In genomic region chr5:176538505-176538806, GRCh38 we compare ENCODE assay signal across 8 cellular contexts. TPM values are rescaled to one million over a fixed set of nuclear protein-coding genes. Genes with fewer than 3 reads are reported as not detected.
DNase-seq lines count a peak whose midpoint lies in the region; ATAC-seq, FAIRE-seq and TF ChIP-seq lines count a peak whose summit lies in the region.

No MANE protein-coding gene starts in this region.

- no peak overlapping the region for H3K4me3 ChIP-seq in thymus (ENCODE audit: low read length)

- no peak for ATAC-seq in activated T-cell treated with anti-CD3 and anti-CD28 coated beads, Interleukin-2, amount 50 U/mL, for 4 hours
- ATAC-seq in HG03378 (IDR thresholded peaks at IDR 0.05; ENCODE audit: unreplicated experiment) (no peak), GM18505 (IDR thresholded peaks at IDR 0.05; ENCODE audit: unreplicated experiment) (no peak)

- no peaks in the 10 kb centered on the region for H3K9me3 ChIP-seq in thymus (ENCODE audit: control insufficient read depth)

- H3K27me3 ChIP-seq in layer of hippocampus (ENCODE audit: control insufficient read depth, insufficient read depth, low read length) (no peaks in the 10 kb centered on the region), thymus (ENCODE audit: control insufficient read depth, insufficient read depth) (no peaks in the 10 kb centered on the region)

- H3K27ac ChIP-seq in layer of hippocampus (ENCODE audit: low read depth, low read length) (peak overlapping the region; percentile 72), thymus (ENCODE audit: low read depth) (peak overlapping the region; percentile 82)

- H3K36me3 ChIP-seq in thymus (ENCODE audit: control insufficient read depth, insufficient read depth), result peaks cover 3% of the 10 kb centered on the region

- peaks cover 64% of the 10 kb centered on the region for H3K4me1 Mint-ChIP-seq in activated T-cell treated with anti-CD3 and anti-CD28 coated beads, Interleukin-2, amount 50 U/mL, for 4 hours (ENCODE audit: low read depth)
- H3K4me1 Mint-ChIP-seq in activated T-helper 1 cell treated with anti-CD3 and anti-CD28 coated beads, Interleukin-12 subunit alpha, Interleukin-12 subunit beta, Interleukin-2, Interleukin-4 antibody, amounts not matched to agents 30 ng/mL and 10 ng/mL and 1 ng/mL, durations not matched to agents 14 hours and 24 hours and 36 hours (ENCODE audit: low read depth), result peaks cover 67% of the 10 kb centered on the region

- no peaks in the 10 kb centered on the region for H3K36me3 Mint-ChIP-seq in activated T-cell treated with anti-CD3 and anti-CD28 coated beads, Interleukin-2, amount 50 U/mL, for 4 hours (ENCODE audit: insufficient read depth)
- peaks cover 6% of the 10 kb centered on the region for H3K36me3 Mint-ChIP-seq in activated T-helper 1 cell treated with anti-CD3 and anti-CD28 coated beads, Interleukin-12 subunit alpha, Interleukin-12 subunit beta, Interleukin-2, Interleukin-4 antibody, amounts not matched to agents 30 ng/mL and 10 ng/mL and 1 ng/mL, durations not matched to agents 14 hours and 24 hours and 36 hours (ENCODE audit: low read depth)

- TF ChIP-seq CTCF in D721Med (IDR thresholded peaks at IDR 0.05; ENCODE audit: insufficient read depth, missing control alignments), result no peak

- H3K4me1 ChIP-seq in thymus (ENCODE audit: control insufficient read depth, insufficient read depth, low read length), result peaks cover 32% of the 10 kb centered on the region

- TF ChIP-seq POLR2A in GM18505 (IDR thresholded peaks at IDR 0.05; ENCODE audit: borderline replicate concordance, extremely low read depth, insufficient read depth, insufficient read length), result no peak

- no peaks in the 10 kb centered on the region for H3K9me3 Mint-ChIP-seq in activated T-cell treated with anti-CD3 and anti-CD28 coated beads, Interleukin-2, amount 50 U/mL, for 4 hours
- H3K9me3 Mint-ChIP-seq in activated T-helper 1 cell treated with anti-CD3 and anti-CD28 coated beads, Interleukin-12 subunit alpha, Interleukin-12 subunit beta, Interleukin-2, Interleukin-4 antibody, amounts not matched to agents 30 ng/mL and 10 ng/mL and 1 ng/mL, durations not matched to agents 14 hours and 24 hours and 36 hours, result no peaks in the 10 kb centered on the region

- intact Hi-C loops in activated T-helper 1 cell treated with anti-CD3 and anti-CD28 coated beads, Interleukin-12 subunit alpha, Interleukin-12 subunit beta, Interleukin-2, Interleukin-4 antibody, amounts not matched to agents 30 ng/mL and 10 ng/mL and 1 ng/mL, durations not matched to agents 14 hours and 24 hours and 36 hours (cut with micrococcal nuclease), result loop anchor here (5.0 to 10.0 kb wide), 4 partner anchors 364 to 1056 kb away; partner anchors contain the start of genes LMAN2, MXD3, RGS14 and TMED9

- peak overlapping the region; percentile 97 for H3K4me3 Mint-ChIP-seq in activated T-cell treated with anti-CD3 and anti-CD28 coated beads, Interleukin-2, amount 50 U/mL, for 4 hours
- H3K4me3 Mint-ChIP-seq in activated T-helper 1 cell treated with anti-CD3 and anti-CD28 coated beads, Interleukin-12 subunit alpha, Interleukin-12 subunit beta, Interleukin-2, Interleukin-4 antibody, amounts not matched to agents 30 ng/mL and 10 ng/mL and 1 ng/mL, durations not matched to agents 14 hours and 24 hours and 36 hours, result peak overlapping the region; percentile 96

- 81% methylated on average over 6 of the region's 6 CpGs for WGBS in thymus

- H3K27ac Mint-ChIP-seq in activated T-helper 1 cell treated with anti-CD3 and anti-CD28 coated beads, Interleukin-12 subunit alpha, Interleukin-12 subunit beta, Interleukin-2, Interleukin-4 antibody, amounts not matched to agents 30 ng/mL and 10 ng/mL and 1 ng/mL, durations not matched to agents 14 hours and 24 hours and 36 hours, result peak overlapping the region; percentile 97

- H3K27me3 Mint-ChIP-seq in activated T-cell treated with anti-CD3 and anti-CD28 coated beads, Interleukin-2, amount 50 U/mL, for 4 hours (ENCODE audit: low read depth), result no peaks in the 10 kb centered on the region
- no peaks in the 10 kb centered on the region for H3K27me3 Mint-ChIP-seq in activated T-helper 1 cell treated with anti-CD3 and anti-CD28 coated beads, Interleukin-12 subunit alpha, Interleukin-12 subunit beta, Interleukin-2, Interleukin-4 antibody, amounts not matched to agents 30 ng/mL and 10 ng/mL and 1 ng/mL, durations not matched to agents 14 hours and 24 hours and 36 hours (ENCODE audit: insufficient read depth)

- DNase-seq in activated T-cell treated with anti-CD3 and anti-CD28 coated beads, Interleukin-2, amount 50 U/mL, for 4 hours, result no peak
- DNase-seq in activated T-cell treated with anti-CD3 and anti-CD28 coated beads for 4 hours, result no peak
- DNase-seq in activated T-helper 1 cell treated with anti-CD3 and anti-CD28 coated beads, Interleukin-12 subunit alpha, Interleukin-12 subunit beta, Interleukin-2, Interleukin-4 antibody, amounts not matched to agents 30 ng/mL and 10 ng/mL and 1 ng/mL, durations not matched to agents 14 hours and 24 hours and 36 hours (ENCODE audit: low spot score), result no peak
- no peak for DNase-seq in D721Med (ENCODE audit: insufficient read length, low spot score)

- FAIRE-seq in D721Med (lab: Jason Lieb, UNC), result no peak

RNA-seq across cellular contexts. Expression of gene RNF44, which starts 1.3 kb away (rescaled TPM):
- 10 to 100 TPM; 55.0 to 58.5 (median 58.4) TPM for total RNA-seq in activated T-cell treated with anti-CD3 and anti-CD28 coated beads, Interleukin-2, amount 50 U/mL, for 4 hours
- total RNA-seq in activated T-helper 1 cell treated with anti-CD3 and anti-CD28 coated beads, Interleukin-12 subunit alpha, Interleukin-12 subunit beta, Interleukin-2, Interleukin-4 antibody, amounts not matched to agents 30 ng/mL and 10 ng/mL and 1 ng/mL, durations not matched to agents 14 hours and 24 hours and 36 hours, result 78.0 and 80.3 TPM in 2 replicates
- polyA plus RNA-seq in thymus, result 54.8 TPM

RNA-seq across cellular contexts. Expression of gene CDHR2, which starts 10.7 kb away (rescaled TPM):
- total RNA-seq in activated T-cell treated with anti-CD3 and anti-CD28 coated beads, Interleukin-2, amount 50 U/mL, for 4 hours, result under 1 TPM; 0.29 to 0.43 (median 0.33) TPM
- total RNA-seq in activated T-helper 1 cell treated with anti-CD3 and anti-CD28 coated beads, Interleukin-12 subunit alpha, Interleukin-12 subunit beta, Interleukin-2, Interleukin-4 antibody, amounts not matched to agents 30 ng/mL and 10 ng/mL and 1 ng/mL, durations not matched to agents 14 hours and 24 hours and 36 hours, result 0.08 and 0.42 TPM in 2 replicates
- polyA plus RNA-seq in thymus, result 0.07 TPM
